ENCODE assay signal across 1 cellular context in genomic region chr17:61972311-61972710, GRCh38.
TF ChIP-seq lines count a peak whose summit lies in the region.

No MANE protein-coding gene starts in this region.

TF ChIP-seq in GM23338, 12 proteins besides CTCF, POLR2A, EP300 and RAD21:
- TF ChIP-seq ZNF462 (CRISPR knock-in tag; IDR thresholded peaks at IDR 0.05) (no peak), ZNF114 (CRISPR knock-in tag; IDR thresholded peaks at IDR 0.05) (no peak), ZNF331 (CRISPR knock-in tag; IDR thresholded peaks at IDR 0.05; ENCODE audit: low read depth) (no peak), NANOG (IDR thresholded peaks at IDR 0.05; ENCODE audit: borderline replicate concordance) (no peak), EZH2phosphoT487 (IDR thresholded peaks at IDR 0.05; ENCODE audit: unreplicated experiment) (no peak), ETS1 (IDR thresholded peaks at IDR 0.05) (no peak), REST (IDR thresholded peaks at IDR 0.05; ENCODE audit: unreplicated experiment) (no peak), POLR2AphosphoS5 (IDR thresholded peaks at IDR 0.05; ENCODE audit: low read depth) (no peak), CREB1 (CRISPR knock-in tag; IDR thresholded peaks at IDR 0.05; ENCODE audit: low read depth) (no peak), STAT1 (IDR thresholded peaks at IDR 0.05; ENCODE audit: unreplicated experiment) (no peak), JUNB (IDR thresholded peaks at IDR 0.05; ENCODE audit: unreplicated experiment) (no peak), EZH2 (IDR thresholded peaks at IDR 0.05; ENCODE audit: low read depth, unreplicated experiment) (no peak)
